In genomic region chr11:86427441-86427840, GRCh38 we compare ENCODE assay signal across 2 cellular contexts.
TF ChIP-seq lines count a peak whose summit lies in the region.

No MANE protein-coding gene starts in this region.

TF ChIP-seq in HepG2, 621 proteins besides CTCF, POLR2A, EP300 and RAD21:
- no peak for TF ChIP-seq PRDM4 (CRISPR knock-in tag; IDR thresholded peaks at IDR 0.05; ENCODE audit: borderline replicate concordance)
- TF ChIP-seq HMG20B (CRISPR knock-in tag; conservative IDR thresholded peaks at IDR 0.05): no peak
- TF ChIP-seq MIER2 (CRISPR knock-in tag; IDR thresholded peaks at IDR 0.05): no peak
- no peak for TF ChIP-seq NKX3-1 (CRISPR knock-in tag; IDR thresholded peaks at IDR 0.05)
- no peak for TF ChIP-seq ZNF432 (CRISPR knock-in tag; IDR thresholded peaks at IDR 0.05; ENCODE audit: borderline replicate concordance)
- TF ChIP-seq ZHX2 (IDR thresholded peaks at IDR 0.05; ENCODE audit: low read depth): no peak
- no peak for TF ChIP-seq ZHX2 (CRISPR knock-in tag; IDR thresholded peaks at IDR 0.05; ENCODE audit: borderline replicate concordance)
- TF ChIP-seq MAFF (IDR thresholded peaks at IDR 0.05; ENCODE audit: low read depth, low read length): 0 out of 2 replicates have a peak, but pooled peaks have one; percentile 14
- TF ChIP-seq HOXA7 (CRISPR knock-in tag; IDR thresholded peaks at IDR 0.05): no peak
- TF ChIP-seq MAFK (conservative IDR thresholded peaks at IDR 0.05 in 1 of 2, IDR thresholded peaks at IDR 0.05 in 1 of 2; ENCODE audit: low read length in 2 of 2): peak; percentile 6 to 51; a peak in 2 of 4 replicates
- no peak for TF ChIP-seq ZNF570 (CRISPR knock-in tag; IDR thresholded peaks at IDR 0.05; ENCODE audit: borderline replicate concordance)
- no peak for TF ChIP-seq E2F2 (CRISPR knock-in tag; IDR thresholded peaks at IDR 0.05; ENCODE audit: borderline replicate concordance)
- no peak for TF ChIP-seq NCOR1 (IDR thresholded peaks at IDR 0.05; ENCODE audit: borderline replicate concordance, low read length)
- TF ChIP-seq FOXA1 (IDR thresholded peaks at IDR 0.05): no peak
- TF ChIP-seq FOXA1 (CRISPR knock-in tag; IDR thresholded peaks at IDR 0.05): no peak

TF ChIP-seq in IMR-90, 13 proteins besides CTCF, POLR2A, EP300 and RAD21:
- TF ChIP-seq MAFK (IDR thresholded peaks at IDR 0.05; ENCODE audit: low read depth, low read length) (peak; percentile 10; the same call in 1 of the 2 replicates), CEBPB (IDR thresholded peaks at IDR 0.05; ENCODE audit: low read depth, low read length) (no peak)
